ENCODE assay signal across 23 cellular contexts in the genomic region with DNA sequence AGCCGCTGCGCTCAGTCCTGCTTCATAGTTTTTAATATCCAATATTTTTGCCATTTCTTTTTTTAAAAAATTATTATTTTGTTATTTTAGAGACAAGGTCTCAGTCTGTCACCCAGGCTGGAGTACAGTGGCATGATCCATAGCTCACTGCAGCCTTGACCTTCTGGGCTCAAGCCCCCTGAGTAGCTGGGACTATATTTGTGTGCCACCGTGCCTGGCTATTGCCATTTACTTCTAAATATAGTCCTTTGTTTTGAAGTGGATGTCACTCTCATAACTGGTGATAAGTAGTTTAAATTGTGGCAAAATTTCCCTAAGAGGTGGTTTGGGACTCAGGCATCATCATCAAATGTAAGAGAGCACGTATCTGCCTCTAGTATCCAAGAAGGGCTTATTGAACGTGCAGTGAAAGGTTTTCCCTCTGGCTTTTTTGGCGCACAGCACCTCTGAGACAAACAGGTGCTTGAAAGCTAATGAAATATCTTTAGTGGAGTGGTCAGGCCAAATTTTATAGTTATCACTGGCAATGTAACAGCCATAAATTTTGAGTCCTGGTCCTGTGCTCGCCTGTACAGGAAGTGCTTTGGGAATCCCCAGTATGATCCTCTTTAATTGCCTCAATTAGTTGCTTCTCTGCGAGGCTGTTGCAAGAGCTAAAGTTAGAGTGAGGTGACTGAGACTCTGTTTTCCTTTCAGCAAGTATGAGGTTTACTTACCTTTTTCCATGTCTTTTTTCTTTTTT. TPM values are rescaled to one million over a fixed set of nuclear protein-coding genes. Genes with fewer than 3 reads are reported as not detected.
A peak's percentile ranks its signal among the peaks of the same experiment; 100 is the strongest.
DNase-seq lines count a peak whose midpoint lies in the region; ATAC-seq and TF ChIP-seq lines count a peak whose summit lies in the region.
"Had no signal": no experiment of that assay in that cellular context is flagged by ENCODE, and none has a peak within 500 bp of the region (broad histone marks: within the 10 kb centered on the region; RNA-seq: fewer than 3 reads in every experiment).

No MANE protein-coding gene starts in this region.

- no peak for TF ChIP-seq POLR2A in heart left ventricle (IDR thresholded peaks at IDR 0.05)
- TF ChIP-seq POLR2A in upper lobe of left lung (IDR thresholded peaks at IDR 0.05): no peak

- CTCF ChIA-PET in CD8-positive, alpha-beta T cell (lab: Charles Lee): no interaction called here

- peaks cover 0 to 11% (median 0%) of the 10 kb centered on the region in 12 donors for H3K9me3 ChIP-seq in heart left ventricle
- H3K9me3 ChIP-seq in upper lobe of left lung: no peaks in the 10 kb centered on the region
- H3K9me3 ChIP-seq in CD8-positive, alpha-beta T cell (ENCODE audit: low read length): no peaks in the 10 kb centered on the region
- H3K9me3 ChIP-seq: neutrophil had no signal

- no peaks in the 10 kb centered on the region for H3K36me3 Mint-ChIP-seq in CD8-positive, alpha-beta T cell
- H3K36me3 Mint-ChIP-seq: activated naive CD8-positive, alpha-beta T cell treated with anti-CD3 and anti-CD28 coated beads for 36 hours; type B pancreatic cell had no signal

- no peaks in the 10 kb centered on the region for H3K9me3 Mint-ChIP-seq in CD8-positive, alpha-beta T cell
- H3K9me3 Mint-ChIP-seq: activated naive CD8-positive, alpha-beta T cell treated with anti-CD3 and anti-CD28 coated beads for 36 hours; central memory CD8-positive, alpha-beta T cell; type B pancreatic cell had no signal

- TF ChIP-seq CTCF in heart left ventricle (IDR thresholded peaks at IDR 0.05): no peak
- no peak for TF ChIP-seq CTCF in fibroblast of villous mesenchyme (IDR thresholded peaks at IDR 0.05; ENCODE audit: insufficient read depth, low read depth, low read length)
- no peak for TF ChIP-seq CTCF in upper lobe of left lung (IDR thresholded peaks at IDR 0.05)
- no peak for TF ChIP-seq CTCF in CD8-positive, alpha-beta T cell (IDR thresholded peaks at IDR 0.05)

- H3K4me1 ChIP-seq in heart left ventricle (peaks cover 3 to 55% (median 33%) of the 10 kb centered on the region in 12 donors), upper lobe of left lung (peaks cover 0 to 6% (median 4%) of the 10 kb centered on the region in 4 donors)
- no peaks in the 10 kb centered on the region for H3K4me1 ChIP-seq in CD8-positive, alpha-beta T cell (ENCODE audit: insufficient read depth, low read length)
- H3K4me1 ChIP-seq: BLaER1 had no signal

- DNase-seq in heart left ventricle (no peak), cardiac septum (ENCODE audit: low spot score) (no peak), NCI-H1436 (lab: John Stamatoyannopoulos, UW) (peak; percentile 22), fibroblast of villous mesenchyme (ENCODE audit: low read depth) (peak; percentile 18), upper lobe of left lung (no peak), nucleus accumbens (lab: John Stamatoyannopoulos, UW) (no peak), RPMI8226 (no peak)
- no peak for DNase-seq in CD8-positive, alpha-beta T cell
- DNase-seq: ACHN; activated CD4-positive, alpha-beta T cell treated with anti-CD3 and anti-CD28 coated beads, Interleukin-2, amount 50 U/mL, for 48 hours; activated CD8-positive, alpha-beta memory T cell treated with anti-CD3 and anti-CD28 coated beads, Interleukin-2, amount 50 U/mL, for 4 hours; activated naive CD8-positive, alpha-beta T cell treated with anti-CD3 and anti-CD28 coated beads for 36 hours; dermis blood vessel endothelial cell; glutamatergic neuron; mesendoderm; NCI-H1048; NCI-H526; small intestine; stimulated activated CD4-positive, alpha-beta T cell treated with anti-CD3 and anti-CD28 coated beads, Interleukin-1b, Interleukin-23, amount 100 ng/mL, for 48 hours had no signal

- H3K27ac ChIP-seq in heart left ventricle (peak overlapping the region in 10 of 12 donors; percentile 16 to 67 (median 48)), upper lobe of left lung (no peak overlapping the region)
- H3K27ac ChIP-seq in CD8-positive, alpha-beta T cell (ENCODE audit: low read depth, low read length): no peak overlapping the region
- H3K27ac ChIP-seq: BLaER1, neutrophil had no signal

- H3K27ac Mint-ChIP-seq in CD8-positive, alpha-beta T cell: no peak overlapping the region
- H3K27ac Mint-ChIP-seq: activated naive CD8-positive, alpha-beta T cell treated with anti-CD3 and anti-CD28 coated beads for 36 hours; type B pancreatic cell had no signal

- POLR2A ChIA-PET in CD8-positive, alpha-beta T cell (lab: Charles Lee): interaction anchor here (1.4 kb wide), 1 partner anchor 11 kb away, joined by 3 read pairs; no protein-coding TSS in a partner anchor

- H3K36me3 ChIP-seq in heart left ventricle (no peaks in the 10 kb centered on the region), upper lobe of left lung (no peaks in the 10 kb centered on the region)
- H3K36me3 ChIP-seq in CD8-positive, alpha-beta T cell (ENCODE audit: insufficient read depth, low read length): no peaks in the 10 kb centered on the region
- H3K36me3 ChIP-seq: BLaER1, neutrophil had no signal

- H3K27me3 Mint-ChIP-seq in CD8-positive, alpha-beta T cell (ENCODE audit: low read depth): no peaks in the 10 kb centered on the region
- H3K27me3 Mint-ChIP-seq: activated naive CD8-positive, alpha-beta T cell treated with anti-CD3 and anti-CD28 coated beads for 36 hours; type B pancreatic cell had no signal

- intact Hi-C loops in heart left ventricle (cut with DNase I) (no loop called here), cardiac septum (cut with DNase I) (no loop called here)
- intact Hi-C loops in CD8-positive, alpha-beta T cell (cut with DNase I, micrococcal nuclease): no loop called here

- ATAC-seq in heart left ventricle (peak in 2 of 4 donors; percentile 28 to 73), upper lobe of left lung (ENCODE audit: low FRiP score in 2 of 2) (no peak)
- ATAC-seq in CD8-positive, alpha-beta T cell: no peak

- no peak overlapping the region for H3K4me3 Mint-ChIP-seq in CD8-positive, alpha-beta T cell
- H3K4me3 Mint-ChIP-seq: activated naive CD8-positive, alpha-beta T cell treated with anti-CD3 and anti-CD28 coated beads for 36 hours; central memory CD8-positive, alpha-beta T cell; type B pancreatic cell had no signal

- H3K4me3 ChIP-seq in heart left ventricle: no peak overlapping the region
- no peak overlapping the region for H3K4me3 ChIP-seq in fibroblast of villous mesenchyme (ENCODE audit: low read depth, low read length)
- no peak overlapping the region for H3K4me3 ChIP-seq in upper lobe of left lung
- no peak overlapping the region for H3K4me3 ChIP-seq in CD8-positive, alpha-beta T cell (ENCODE audit: low read depth, low read length)
- H3K4me3 ChIP-seq: BLaER1 had no signal

- no peaks in the 10 kb centered on the region for H3K4me1 Mint-ChIP-seq in CD8-positive, alpha-beta T cell (ENCODE audit: low read depth)

- 54 to 59% (median 57%) methylated on average over 8 of the region's 8 CpGs for WGBS in heart left ventricle, 4 donors
- WGBS in upper lobe of left lung, 2 donors: 67 to 68% methylated on average over 8 of the region's 8 CpGs

- no peak for TF ChIP-seq EP300 in upper lobe of left lung (IDR thresholded peaks at IDR 0.05)

- H3K27me3 ChIP-seq in heart left ventricle (no peaks in the 10 kb centered on the region), upper lobe of left lung (no peaks in the 10 kb centered on the region)
- H3K27me3 ChIP-seq in CD8-positive, alpha-beta T cell (ENCODE audit: insufficient read depth, low read length): no peaks in the 10 kb centered on the region
- H3K27me3 ChIP-seq: BLaER1 had no signal

RNA-seq across cellular contexts. Expression of a gene that starts 14.8 kb away (rescaled TPM):
- total RNA-seq in heart left ventricle (100 to 1,000 TPM in 1 of 9 donors, 10 to 100 TPM in 8; 35.9 to 102 (median 50.2) TPM), cardiac septum (46.6 TPM), fibroblast of villous mesenchyme (12.6 and 19.9 TPM in 2 replicates), upper lobe of left lung (100 to 1,000 TPM in 2 of 6 donors, 10 to 100 TPM in 4; 44.6 to 124 (median 76.1) TPM)
- polyA plus RNA-seq in heart left ventricle: 10 to 100 TPM; 14.0 to 23.7 TPM
- total RNA-seq in CD8-positive, alpha-beta T cell: 1 to 10 TPM; 7.7 to 8.9 TPM

Comparison
In these comparisons a context has a peak if more than half of its experiments do, and no peak if none do; other contexts are left out.
1. DNase-seq: peak in NCI-H1436 (single experiment) and fibroblast of villous mesenchyme (single experiment); none in heart left ventricle (0 of 5), cardiac septum (single experiment), upper lobe of left lung (0 of 2), nucleus accumbens (0 of 56), RPMI8226 (single experiment) and CD8-positive, alpha-beta T cell (0 of 7).
2. H3K27ac ChIP-seq: peak in heart left ventricle (10 of 12); none in upper lobe of left lung (0 of 4) and CD8-positive, alpha-beta T cell (single experiment).